Comparison of ENCODE assay signal across 27 cellular contexts in the genomic region with DNA sequence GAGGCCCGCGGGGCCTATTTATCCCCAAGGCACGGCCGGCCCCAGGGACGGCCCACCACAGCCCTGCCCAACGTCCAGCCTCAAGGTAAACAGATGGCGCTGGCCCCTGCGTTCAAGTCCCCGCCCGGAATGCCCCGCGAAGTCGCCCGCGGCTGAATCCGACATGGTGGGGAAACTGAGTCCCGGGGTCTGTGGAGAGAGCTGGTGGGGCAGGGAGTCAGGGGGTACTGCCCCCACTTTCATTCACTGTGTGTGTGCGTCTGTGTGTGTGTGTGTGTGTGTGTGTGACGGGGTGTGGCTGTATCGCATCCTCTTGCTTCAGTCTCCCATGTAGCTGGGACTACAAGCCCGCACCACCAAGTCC. TPM values are rescaled to one million over a fixed set of nuclear protein-coding genes. Genes with fewer than 3 reads are reported as not detected.
DNase-seq lines count a peak whose midpoint lies in the region; ATAC-seq and TF ChIP-seq lines count a peak whose summit lies in the region.
"Had no signal": no experiment of that assay in that cellular context is flagged by ENCODE, and none has a peak within 500 bp of the region (broad histone marks: within the 10 kb centered on the region; RNA-seq: fewer than 3 reads in every experiment).

No MANE protein-coding gene starts in this region.

- peaks cover 65% of the 10 kb centered on the region for H3K27me3 Mint-ChIP-seq in T-helper 17 cell

- peaks cover 12% of the 10 kb centered on the region for H3F3A ChIP-seq in SK-N-SH (replicated peaks; ENCODE audit: insufficient read depth)

- TF ChIP-seq CTCF in SK-N-SH (IDR thresholded peaks at IDR 0.05) = no peak
- no peak for TF ChIP-seq CTCF in tibial artery (IDR thresholded peaks at IDR 0.05)

- no peak overlapping the region for H3K27ac Mint-ChIP-seq in T-helper 17 cell
- H3K27ac Mint-ChIP-seq: activated CD4-positive, alpha-beta memory T cell treated with anti-CD3 and anti-CD28 coated beads, Interleukin-2, amount 10 ng/mL, durations not matched to agents 7 days and 5 days; activated naive CD4-positive, alpha-beta T cell treated with anti-CD3 and anti-CD28 coated beads, Interleukin-2, amount 50 U/mL, for 72 hours; CD4-positive, alpha-beta T cell; T-helper 1 cell treated with Interleukin-12 subunit alpha and Interleukin-12 subunit beta and Interleukin-4 antibody, amounts not matched to agents 30 μg/mL and 1 μg/mL, for 36 hours had no signal

- H3K9me3 ChIP-seq in SK-N-SH (no peaks in the 10 kb centered on the region), T-helper 17 cell (ENCODE audit: control insufficient read depth, low read length, poor library complexity, severe bottlenecking) (no peaks in the 10 kb centered on the region), iPS-15b (ENCODE audit: control insufficient read depth, insufficient read depth, low read length) (no peaks in the 10 kb centered on the region), tibial artery (no peaks in the 10 kb centered on the region)
- H3K9me3 ChIP-seq: ascending aorta, gastrocnemius medialis had no signal

- H3K27ac ChIP-seq in SK-N-SH (ENCODE audit: low read depth in 2 of 2, low read length in 1 of 2) (no peak overlapping the region), tibial artery (peak overlapping the region; percentile 9 to 45)
- H3K27ac ChIP-seq: 22Rv1, ascending aorta, gastrocnemius medialis had no signal

- ATAC-seq in SK-N-SH treated with all-trans-retinoic acid at 6 μM for 48 hours = no peak
- no peak for ATAC-seq in T-helper 17 cell
- no peak for ATAC-seq in GM19023 (IDR thresholded peaks at IDR 0.05; ENCODE audit: unreplicated experiment)
- ATAC-seq: activated naive CD4-positive, alpha-beta T cell treated with anti-CD3 and anti-CD28 coated beads, Interleukin-2, amount 50 U/mL, for 72 hours; gastrocnemius medialis had no signal

- no peak for TF ChIP-seq RAD21 in SK-N-SH (IDR thresholded peaks at IDR 0.05; ENCODE audit: low read length)

- WGBS in SK-N-SH (ENCODE audit: low lambda C conversion rate) = 32% methylated on average over 5 of the region's 21 CpGs

- H3K79me2 ChIP-seq in SK-N-SH (ENCODE audit: insufficient read depth) = no peaks in the 10 kb centered on the region

- POLR2A ChIA-PET in SK-N-SH (lab: Yijun Ruan, JAX) = no interaction called here

- no peak for TF ChIP-seq EP300 in SK-N-SH (IDR thresholded peaks at IDR 0.05; ENCODE audit: borderline replicate concordance in 1 of 2, low read depth in 1 of 2, low read length in 1 of 2)

- intact Hi-C loops in tibial artery (cut with DNase I; ENCODE audit: low total_unique reads) = no loop called here

- H3K4me3 Mint-ChIP-seq in T-helper 17 cell = peak overlapping the region; percentile 95
- H3K4me3 Mint-ChIP-seq: activated CD4-positive, alpha-beta memory T cell treated with anti-CD3 and anti-CD28 coated beads, Interleukin-2, amount 10 ng/mL, durations not matched to agents 7 days and 5 days; CD4-positive, alpha-beta T cell; T-helper 1 cell treated with Interleukin-12 subunit alpha and Interleukin-12 subunit beta and Interleukin-4 antibody, amounts not matched to agents 30 μg/mL and 1 μg/mL, for 36 hours had no signal

- H3K27me3 ChIP-seq in SK-N-SH (ENCODE audit: insufficient read depth) (peaks cover 62% of the 10 kb centered on the region), iPS-15b (ENCODE audit: control insufficient read depth, insufficient read depth, low read length) (peaks cover 77% of the 10 kb centered on the region), tibial artery (peaks cover 17 to 81% of the 10 kb centered on the region in 2 donors)

- no peak overlapping the region for H3K9ac ChIP-seq in SK-N-SH
- H3K9ac ChIP-seq in iPS-15b (ENCODE audit: low read depth, low read length) = no peak overlapping the region

- H2AFZ ChIP-seq in SK-N-SH (ENCODE audit: low read depth) = no peak overlapping the region

- peaks cover 23% of the 10 kb centered on the region for H3K4me1 Mint-ChIP-seq in T-helper 17 cell

- DNase-seq in SK-N-SH = no peak
- no peak for DNase-seq in T-helper 17 cell
- DNase-seq in tibial artery = no peak
- DNase-seq in NCI-H146 treated with DMSO at 0.1 percent for 48 hours (lab: John Stamatoyannopoulos, UW; ENCODE audit: unreplicated experiment) = no peak
- DNase-seq in stimulated activated naive CD4-positive, alpha-beta T cell treated with Interleukin-2 at 50 U/mL for 16 hours (lab: John Stamatoyannopoulos, UW) = no peak
- DNase-seq: activated CD4-positive, alpha-beta memory T cell treated with anti-CD3 and anti-CD28 coated beads, Interleukin-2, amount 10 ng/mL, durations not matched to agents 7 days and 5 days; activated CD4-positive, CD25-positive, alpha-beta regulatory T cell treated with anti-CD3 and anti-CD28 coated beads, Interleukin-2, amount 50 U/mL, for 72 hours; activated CD8-positive, alpha-beta memory T cell treated with anti-CD3 and anti-CD28 coated beads, Interleukin-2, amount 50 U/mL, for 48 hours; caudate nucleus; CD4-positive, alpha-beta T cell; gastrocnemius medialis; hippocampal formation; mesenchymal stem cell; NCI-H2081; NCI-H2227 treated with DMSO at 0.1 percent for 48 hours; NCI-H774; trophoblast cell had no signal

- H3K36me3 ChIP-seq in SK-N-SH (replicated peaks in 1 of 2; ENCODE audit: control insufficient read depth in 1 of 2, insufficient read depth in 2 of 2, low read length in 1 of 2) (no peaks in the 10 kb centered on the region), iPS-15b (ENCODE audit: control insufficient read depth, insufficient read depth, low read length) (no peaks in the 10 kb centered on the region), tibial artery (no peaks in the 10 kb centered on the region)
- H3K36me3 ChIP-seq: ascending aorta, gastrocnemius medialis had no signal

- no peaks in the 10 kb centered on the region for H4K20me1 ChIP-seq in SK-N-SH (ENCODE audit: insufficient read depth)

- H3K4me3 ChIP-seq in SK-N-SH (ENCODE audit: low read depth in 2 of 2, low read length in 1 of 2) (no peak overlapping the region), iPS-15b (ENCODE audit: low read depth, low read length) (peak overlapping the region; percentile 71), tibial artery (peak overlapping the region; percentile 38 to 42)

- no peaks in the 10 kb centered on the region for H3K9me2 ChIP-seq in SK-N-SH

- H3K4me1 ChIP-seq in SK-N-SH (ENCODE audit: control insufficient read depth in 1 of 2, insufficient read depth in 2 of 2, low read depth in 1 of 2, low read length in 1 of 2) = peaks cover 0 to 11% of the 10 kb centered on the region in 2 experiments; a peak in 1 of 4 replicates
- peaks cover 3% of the 10 kb centered on the region for H3K4me1 ChIP-seq in iPS-15b (ENCODE audit: control insufficient read depth, insufficient read depth, low read length)
- H3K4me1 ChIP-seq in tibial artery = peaks cover 0 to 49% (median 40%) of the 10 kb centered on the region in 4 donors

- H3K36me3 Mint-ChIP-seq in T-helper 17 cell (ENCODE audit: low read depth) = peaks cover 9% of the 10 kb centered on the region
- H3K36me3 Mint-ChIP-seq: IgD-negative memory B cell had no signal

- H3K4me2 ChIP-seq in SK-N-SH = 0 out of 2 replicates have a peak overlapping the region, but pooled peaks have one; percentile 33

- CTCF ChIA-PET in SK-N-SH (lab: Yijun Ruan, JAX) = interaction anchor here (0.8 to 1.4 kb wide), 4 partner anchors 19 to 75 kb away, joined by 3 to 5 read pairs (median 4); no protein-coding TSS in a partner anchor

TF ChIP-seq in SK-N-SH, 30 proteins besides CTCF, POLR2A, EP300 and RAD21 (continues in another document):
- TF ChIP-seq JUND (IDR thresholded peaks at IDR 0.05) = no peak
- no peak for TF ChIP-seq FOXJ3 (CRISPR knock-in tag; IDR thresholded peaks at IDR 0.05)
- TF ChIP-seq SMC3 (IDR thresholded peaks at IDR 0.05; ENCODE audit: low read depth, low read length) = no peak
- no peak for TF ChIP-seq NFIC (IDR thresholded peaks at IDR 0.05; ENCODE audit: borderline replicate concordance)
- TF ChIP-seq, protein P1, sequence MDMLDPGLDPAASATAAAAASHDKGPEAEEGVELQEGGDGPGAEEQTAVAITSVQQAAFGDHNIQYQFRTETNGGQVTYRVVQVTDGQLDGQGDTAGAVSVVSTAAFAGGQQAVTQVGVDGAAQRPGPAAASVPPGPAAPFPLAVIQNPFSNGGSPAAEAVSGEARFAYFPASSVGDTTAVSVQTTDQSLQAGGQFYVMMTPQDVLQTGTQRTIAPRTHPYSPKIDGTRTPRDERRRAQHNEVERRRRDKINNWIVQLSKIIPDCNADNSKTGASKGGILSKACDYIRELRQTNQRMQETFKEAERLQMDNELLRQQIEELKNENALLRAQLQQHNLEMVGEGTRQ (IDR thresholded peaks at IDR 0.05; ENCODE audit: borderline replicate concordance, low read depth, low read length) = no peak
- TF ChIP-seq MEF2A (IDR thresholded peaks at IDR 0.05; ENCODE audit: borderline replicate concordance, low read depth) = no peak
- no peak for TF ChIP-seq YY1 (IDR thresholded peaks at IDR 0.05; ENCODE audit: low read depth)
- TF ChIP-seq RFX5 (IDR thresholded peaks at IDR 0.05; ENCODE audit: low read length) = no peak

TF ChIP-seq in SK-N-SH treated with all-trans-retinoic acid at 6 μM for 48 hours, 23 proteins besides CTCF, POLR2A, EP300 and RAD21 (continues in another document):
- TF ChIP-seq ARNTL (CRISPR knock-in tag; IDR thresholded peaks at IDR 0.05; ENCODE audit: borderline replicate concordance, low read depth) = no peak
- no peak for TF ChIP-seq GLIS3 (CRISPR knock-in tag; IDR thresholded peaks at IDR 0.05)
- TF ChIP-seq CSDC2 (CRISPR knock-in tag; IDR thresholded peaks at IDR 0.05) = no peak
- TF ChIP-seq, protein P2, sequence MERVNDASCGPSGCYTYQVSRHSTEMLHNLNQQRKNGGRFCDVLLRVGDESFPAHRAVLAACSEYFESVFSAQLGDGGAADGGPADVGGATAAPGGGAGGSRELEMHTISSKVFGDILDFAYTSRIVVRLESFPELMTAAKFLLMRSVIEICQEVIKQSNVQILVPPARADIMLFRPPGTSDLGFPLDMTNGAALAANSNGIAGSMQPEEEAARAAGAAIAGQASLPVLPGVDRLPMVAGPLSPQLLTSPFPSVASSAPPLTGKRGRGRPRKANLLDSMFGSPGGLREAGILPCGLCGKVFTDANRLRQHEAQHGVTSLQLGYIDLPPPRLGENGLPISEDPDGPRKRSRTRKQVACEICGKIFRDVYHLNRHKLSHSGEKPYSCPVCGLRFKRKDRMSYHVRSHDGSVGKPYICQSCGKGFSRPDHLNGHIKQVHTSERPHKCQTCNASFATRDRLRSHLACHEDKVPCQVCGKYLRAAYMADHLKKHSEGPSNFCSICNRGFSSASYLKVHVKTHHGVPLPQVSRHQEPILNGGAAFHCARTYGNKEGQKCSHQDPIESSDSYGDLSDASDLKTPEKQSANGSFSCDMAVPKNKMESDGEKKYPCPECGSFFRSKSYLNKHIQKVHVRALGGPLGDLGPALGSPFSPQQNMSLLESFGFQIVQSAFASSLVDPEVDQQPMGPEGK (CRISPR knock-in tag; IDR thresholded peaks at IDR 0.05; ENCODE audit: borderline replicate concordance) = no peak
- no peak for TF ChIP-seq ESRRG (CRISPR knock-in tag; IDR thresholded peaks at IDR 0.05)

RNA-seq across cellular contexts. Expression of a gene that starts 0.2 kb away (rescaled TPM):
- polyA plus RNA-seq in SK-N-SH (2012; rRNA removed) = 0.26 and 0.42 TPM in 2 replicates
- polyA plus RNA-seq in SK-N-SH (2012; cell fraction: cytosol; rRNA removed) = 0.15 and 0.17 TPM in 2 replicates
- 0.35 and 1.6 TPM in 2 replicates for polyA plus RNA-seq in SK-N-SH (2012; cell fraction: nucleus; rRNA removed)
- total RNA-seq in T-helper 17 cell = not detected
- total RNA-seq: activated CD4-positive, alpha-beta memory T cell treated with anti-CD3 and anti-CD28 coated beads, Interleukin-2, amount 10 ng/mL, durations not matched to agents 7 days and 5 days; activated naive CD4-positive, alpha-beta T cell treated with anti-CD3 and anti-CD28 coated beads, Interleukin-2, amount 50 U/mL, for 72 hours; CD4-positive, alpha-beta T cell; dermis microvascular lymphatic vessel endothelial cell; pulmonary artery endothelial cell had no signal
- polyA plus RNA-seq: IgD-negative memory B cell had no signal

RNA-seq across cellular contexts. Expression of a gene that starts 40.5 kb away (rescaled TPM):
- polyA plus RNA-seq in SK-N-SH (2012; rRNA removed) = 20.3 and 33.3 TPM in 2 replicates
- polyA plus RNA-seq in SK-N-SH (2012; cell fraction: cytosol; rRNA removed) = 15.1 and 18.6 TPM in 2 replicates
- 79.6 and 83.0 TPM in 2 replicates for polyA plus RNA-seq in SK-N-SH (2012; cell fraction: nucleus; rRNA removed)
- total RNA-seq in T-helper 17 cell = 100 to 1,000 TPM; 135 to 143 TPM

Comparison
In these comparisons a context has a peak if more than half of its experiments do, and no peak if none do; other contexts are left out.
1. H3K27ac ChIP-seq: peak in tibial artery (2 of 2); none in SK-N-SH (0 of 2).
2. H3K4me3 ChIP-seq: peak in iPS-15b (single experiment) and tibial artery (2 of 2); none in SK-N-SH (0 of 2).